In the genomic region with DNA sequence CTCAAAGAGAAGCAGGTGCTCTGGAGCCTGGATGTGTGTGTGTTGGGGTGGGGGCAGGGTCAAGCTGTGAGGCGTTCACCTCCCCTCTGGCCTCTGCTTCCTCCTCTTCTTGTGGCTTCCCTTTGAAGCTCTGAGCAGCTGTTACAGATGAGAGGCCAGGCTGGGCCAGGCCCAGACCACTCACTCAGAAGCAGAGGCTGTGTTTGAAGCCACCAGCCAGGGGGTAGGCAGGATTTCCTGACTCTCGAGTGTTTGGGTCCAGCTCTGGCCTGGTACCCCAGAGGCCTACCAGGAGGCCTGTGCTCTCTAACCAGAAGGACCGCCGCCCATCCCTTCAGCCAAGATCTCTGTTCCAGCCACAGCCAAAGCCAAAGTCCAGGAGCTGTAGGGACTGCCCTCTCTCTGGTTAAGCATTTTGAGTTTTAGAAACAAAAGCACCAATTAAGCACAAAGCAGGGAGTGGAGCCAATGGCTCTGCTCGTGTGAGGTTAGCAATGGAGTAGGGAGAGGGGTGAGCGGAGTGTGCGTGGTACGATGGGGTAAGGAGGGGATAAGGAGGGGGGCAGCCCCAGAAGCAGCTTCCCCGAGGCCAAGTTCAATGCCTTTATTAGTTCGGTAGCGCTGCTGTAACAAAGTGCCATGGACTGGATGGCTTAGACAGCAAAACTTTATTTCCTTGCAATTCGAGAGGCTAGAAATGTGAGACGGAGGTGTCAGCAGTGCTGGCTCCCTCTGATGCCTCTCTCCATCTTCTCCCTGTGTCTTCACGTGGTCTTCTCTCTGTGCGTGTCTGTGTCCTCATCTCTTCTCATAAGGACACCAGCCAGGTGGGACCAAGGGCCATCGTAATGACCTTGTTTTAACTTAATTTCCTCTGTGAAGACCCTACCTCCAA, we compare ENCODE assay signal across 8 cellular contexts. TPM values are rescaled to one million over a fixed set of nuclear protein-coding genes. Genes with fewer than 3 reads are reported as not detected.
DNase-seq lines count a peak whose midpoint lies in the region; ATAC-seq and TF ChIP-seq lines count a peak whose summit lies in the region.

No MANE protein-coding gene starts in this region.

- H3K27ac Mint-ChIP-seq in memory B cell = peak overlapping the region; percentile 93
- H3K27ac Mint-ChIP-seq in glutamatergic neuron (ENCODE audit: unreplicated experiment) = no peak overlapping the region

- peak; percentile 79 for DNase-seq in SW480 (ENCODE audit: low spot score)
- DNase-seq in memory B cell (ENCODE audit: low spot score in 2 of 2) = no peak
- no peak for DNase-seq in cortex of kidney (lab: John Stamatoyannopoulos, UW)
- DNase-seq in glutamatergic neuron = no peak
- no peak for DNase-seq in COR-L47 (lab: John Stamatoyannopoulos, UW)

- ATAC-seq in GM18511 (IDR thresholded peaks at IDR 0.05; ENCODE audit: unreplicated experiment) = peak; percentile 79
- peak; percentile 78 for ATAC-seq in HG02759 (IDR thresholded peaks at IDR 0.05; ENCODE audit: unreplicated experiment)
- peak; percentile 73 for ATAC-seq in memory B cell (ENCODE audit: low read depth)
- no peak for ATAC-seq in GM21515 (IDR thresholded peaks at IDR 0.05; ENCODE audit: unreplicated experiment)

- H3K27me3 Mint-ChIP-seq in memory B cell (no peaks in the 10 kb centered on the region), glutamatergic neuron (ENCODE audit: unreplicated experiment) (peaks cover 9% of the 10 kb centered on the region)

- H3K36me3 Mint-ChIP-seq in memory B cell (peaks cover 25% of the 10 kb centered on the region), glutamatergic neuron (ENCODE audit: unreplicated experiment) (no peaks in the 10 kb centered on the region)

- H3K4me3 Mint-ChIP-seq in memory B cell = peak overlapping the region; percentile 73
- H3K4me3 Mint-ChIP-seq in glutamatergic neuron (ENCODE audit: unreplicated experiment) = no peak overlapping the region

- TF ChIP-seq CTCF in glutamatergic neuron (IDR thresholded peaks at IDR 0.05; ENCODE audit: partially characterized antibody, unreplicated experiment) = no peak

- H3K9me3 Mint-ChIP-seq in memory B cell (no peaks in the 10 kb centered on the region), glutamatergic neuron (ENCODE audit: unreplicated experiment) (peaks cover 4% of the 10 kb centered on the region)

- peaks cover 69% of the 10 kb centered on the region for H3K4me1 Mint-ChIP-seq in memory B cell
- peaks cover 12% of the 10 kb centered on the region for H3K4me1 Mint-ChIP-seq in glutamatergic neuron (ENCODE audit: low read depth, unreplicated experiment)

RNA-seq across cellular contexts. Expression of a gene that starts 20.5 kb away (rescaled TPM):
- not detected for total RNA-seq in glutamatergic neuron (ENCODE audit: unreplicated experiment)
